Comparison of ENCODE assay signal across 15 cellular contexts in the genomic region with DNA sequence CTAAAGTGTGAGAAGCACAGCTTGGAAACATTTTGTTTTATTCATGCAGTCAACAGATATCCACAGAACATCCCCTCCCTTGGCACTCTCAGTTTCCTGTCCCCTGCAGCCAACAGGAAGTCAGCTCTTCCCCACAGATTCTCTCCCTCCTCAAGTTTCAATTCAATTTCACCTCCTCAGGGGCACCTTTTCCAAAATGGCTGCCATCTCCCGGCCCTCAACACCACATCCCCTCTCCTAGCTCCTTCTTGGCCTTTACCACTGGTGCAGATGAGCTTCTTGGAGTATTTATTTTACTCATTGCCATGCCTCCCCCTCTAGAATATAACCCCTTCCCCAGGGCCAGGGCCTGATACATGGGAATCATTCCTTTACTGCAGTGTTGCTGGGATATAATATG.
"Had no signal": no experiment of that assay in that cellular context is flagged by ENCODE, and none has a peak within 500 bp of the region (broad histone marks: within the 10 kb centered on the region; RNA-seq: fewer than 3 reads in every experiment).

No MANE protein-coding gene starts in this region.

- H3K9me3 ChIP-seq: colonic mucosa, neutrophil, psoas muscle, testis had no signal

- H3K4me1 ChIP-seq: colonic mucosa had no signal

- H3K27me3 ChIP-seq: testis had no signal

- H3K4me3 ChIP-seq: colonic mucosa, psoas muscle, SK-N-MC, testis had no signal

- H3K36me3 ChIP-seq: colonic mucosa, neutrophil, WERI-Rb-1 had no signal

- ATAC-seq: activated T-helper 17 cell treated with anti-CD3 and anti-CD28 coated beads, Interleukin-2, amount 50 U/mL, for 72 hours; psoas muscle; T-cell had no signal

- H3K27ac ChIP-seq: colonic mucosa, neutrophil, psoas muscle, SK-N-MC, testis, WERI-Rb-1 had no signal

- DNase-seq: activated CD4-positive, alpha-beta T cell treated with anti-CD3 and anti-CD28 coated beads for 4 hours; activated CD8-positive, alpha-beta memory T cell treated with anti-CD3 and anti-CD28 coated beads for 24 hours; activated naive CD4-positive, alpha-beta T cell treated with anti-CD3 and anti-CD28 coated beads, Interleukin-2, amount 10 ng/mL, durations not matched to agents 7 days and 5 days; colonic mucosa; effector CD4-positive, alpha-beta T cell; naive B cell; psoas muscle; stimulated activated CD4-positive, alpha-beta T cell treated with anti-CD3 and anti-CD28 coated beads, Interleukin-12 subunit alpha, Interleukin-12 subunit beta, amount 100 ng/mL, for 4 hours; stimulated activated naive CD4-positive, alpha-beta T cell; T-cell; WERI-Rb-1 had no signal
